In the genomic region with DNA sequence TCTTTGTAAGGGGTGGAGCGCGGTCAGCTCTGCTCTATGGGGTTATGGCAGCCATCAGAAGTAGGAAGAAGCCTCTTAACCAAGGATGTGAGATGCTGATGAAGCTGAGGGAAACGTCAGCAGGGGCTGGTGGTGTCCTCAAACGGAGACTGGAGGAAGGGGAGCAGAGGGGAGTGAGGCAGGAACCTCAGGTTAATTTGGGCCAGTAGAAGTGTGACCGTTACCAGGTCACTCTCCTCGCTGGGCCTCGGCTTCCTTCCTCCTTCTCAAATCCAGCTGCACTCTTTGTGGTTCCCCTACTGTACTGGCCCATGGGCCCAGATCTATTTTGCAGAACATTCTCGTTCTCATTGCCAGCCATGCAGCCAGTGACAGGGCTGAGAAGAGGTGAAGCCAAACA, we compare ENCODE assay signal across 4 cellular contexts.
"Had no signal": no experiment of that assay in that cellular context is flagged by ENCODE, and none has a peak within 500 bp of the region (broad histone marks: within the 10 kb centered on the region; RNA-seq: fewer than 3 reads in every experiment).

No MANE protein-coding gene starts in this region.

- DNase-seq: GM23248, H9, HCEC 1CT, IMR-90 had no signal

- H3K4me3 ChIP-seq: GM23248 had no signal

- H3K9me3 Mint-ChIP-seq: H9 had no signal

- H3K4me3 Mint-ChIP-seq: H9 had no signal

- H3K27ac ChIP-seq: GM23248 had no signal
